1 cellular context compared by ENCODE assay signal in genomic region chr6:41901882-41902519, GRCh38.
TF ChIP-seq lines count a peak whose summit lies in the region.

No MANE protein-coding gene starts in this region.

TF ChIP-seq in IMR-90, 13 proteins besides CTCF, POLR2A, EP300 and RAD21:
- no peak for TF ChIP-seq USF2 (IDR thresholded peaks at IDR 0.05; ENCODE audit: low read depth, low read length)
- no peak for TF ChIP-seq MAZ (IDR thresholded peaks at IDR 0.05; ENCODE audit: borderline replicate concordance, low read depth, low read length)
- no peak for TF ChIP-seq CEBPB (IDR thresholded peaks at IDR 0.05; ENCODE audit: low read depth, low read length)
- TF ChIP-seq FOS (IDR thresholded peaks at IDR 0.05; ENCODE audit: low read depth, low read length) = no peak
- peak; percentile 32; the same call in 1 of the 2 replicates for TF ChIP-seq SMC3 (IDR thresholded peaks at IDR 0.05; ENCODE audit: low read depth, low read length)
- TF ChIP-seq ELK1 (IDR thresholded peaks at IDR 0.05; ENCODE audit: borderline replicate concordance, low read depth, low read length) = no peak
- TF ChIP-seq RCOR1 (IDR thresholded peaks at IDR 0.05; ENCODE audit: insufficient replicate concordance, low read length) = no peak
- TF ChIP-seq CHD1 (IDR thresholded peaks at IDR 0.05; ENCODE audit: low read depth, low read length) = no peak
